In genomic region chr11:120400564-120401364, GRCh38 we compare ENCODE assay signal across 8 cellular contexts.
DNase-seq lines count a peak whose midpoint lies in the region; TF ChIP-seq lines count a peak whose summit lies in the region.

No MANE protein-coding gene starts in this region.

- no peaks in the 10 kb centered on the region for H3K36me3 ChIP-seq in colonic mucosa

- no peaks in the 10 kb centered on the region for H3K27me3 ChIP-seq in colonic mucosa

- intact Hi-C loops in colonic mucosa (cut with DNase I), result no loop called here

- no peak overlapping the region for H3K4me3 ChIP-seq in colonic mucosa

- DNase-seq in COLO829 (ENCODE audit: low spot score), result peak; percentile 75
- peak; percentile 11 for DNase-seq in NCI-H1417 treated with DMSO at 0.1 percent for 48 hours (lab: John Stamatoyannopoulos, UW)
- peak; percentile 43 for DNase-seq in colonic mucosa
- peak; percentile 38 for DNase-seq in mucosa of gallbladder (ENCODE audit: low spot score)
- DNase-seq in KG1 (lab: John Stamatoyannopoulos, UW), result no peak
- no peak for DNase-seq in T-helper 2 cell
- DNase-seq in stimulated activated CD4-positive, alpha-beta T cell treated with anti-CD3 and anti-CD28 coated beads, Interleukin-4, amount 100 ng/mL, for 1 hour, result no peak
- DNase-seq in NCI-H2107 (lab: John Stamatoyannopoulos, UW), result no peak

- H3K9ac ChIP-seq in colonic mucosa (ENCODE audit: low read depth in 2 of 2, low read length in 2 of 2), result no peak overlapping the region

- H3K9me3 ChIP-seq in colonic mucosa, result no peaks in the 10 kb centered on the region

- H3K27ac ChIP-seq in colonic mucosa, result peak overlapping the region; percentile 35

- H3K4me1 ChIP-seq in colonic mucosa, result no peaks in the 10 kb centered on the region

- TF ChIP-seq CTCF in colonic mucosa (IDR thresholded peaks at IDR 0.05), result no peak

Comparison
In these comparisons a context has a peak if more than half of its experiments do, and no peak if none do; other contexts are left out.
1. DNase-seq: peak in COLO829 (single experiment), NCI-H1417 treated with DMSO at 0.1 percent for 48 hours (single experiment), colonic mucosa (single experiment) and mucosa of gallbladder (single experiment); none in KG1 (single experiment), T-helper 2 cell (0 of 5), stimulated activated CD4-positive, alpha-beta T cell treated with anti-CD3 and anti-CD28 coated beads, Interleukin-4, amount 100 ng/mL, for 1 hour (single experiment) and NCI-H2107 (single experiment).